ENCODE assay signal across 8 cellular contexts in genomic region chr19:33374406-33374703, GRCh38. TPM values are rescaled to one million over a fixed set of nuclear protein-coding genes. Genes with fewer than 3 reads are reported as not detected.
DNase-seq lines count a peak whose midpoint lies in the region; ATAC-seq, FAIRE-seq and TF ChIP-seq lines count a peak whose summit lies in the region.

No MANE protein-coding gene starts in this region.

- H3K36me3 ChIP-seq in GM23248 (ENCODE audit: low read depth) = peaks cover 4% of the 10 kb centered on the region; the same call in 1 of the 2 replicates
- peaks cover 10% of the 10 kb centered on the region for H3K36me3 ChIP-seq in endodermal cell (ENCODE audit: control insufficient read depth, insufficient read depth, low read length)

- H3K27me3 Mint-ChIP-seq in endodermal cell (ENCODE audit: insufficient read depth) = peaks cover 5% of the 10 kb centered on the region
- H3K27me3 Mint-ChIP-seq in natural killer cell treated with Interleukin-12 subunit alpha and Interleukin-12 subunit beta and Interleukin-15 and Interleukin-18, amount 100 ng/mL, for 72 hours = no peaks in the 10 kb centered on the region

- H3K4me1 Mint-ChIP-seq in endodermal cell = peaks cover 45% of the 10 kb centered on the region
- H3K4me1 Mint-ChIP-seq in natural killer cell treated with Interleukin-12 subunit alpha and Interleukin-12 subunit beta and Interleukin-15 and Interleukin-18, amount 100 ng/mL, for 72 hours (ENCODE audit: low read depth in 2 of 2) = peaks cover 37% of the 10 kb centered on the region in 2 donors

- H3F3A ChIP-seq in GM23248 (ENCODE audit: insufficient read depth) = peaks cover 46% of the 10 kb centered on the region

- H3K4me3 Mint-ChIP-seq in endodermal cell = peak overlapping the region; percentile 79
- peak overlapping the region; percentile 96 for H3K4me3 Mint-ChIP-seq in natural killer cell treated with Interleukin-12 subunit alpha and Interleukin-12 subunit beta and Interleukin-15 and Interleukin-18, amount 100 ng/mL, for 72 hours

- ATAC-seq in A549 (no peak), HG03045 (IDR thresholded peaks at IDR 0.05; ENCODE audit: unreplicated experiment) (no peak)
- ATAC-seq in natural killer cell treated with Interleukin-12 subunit alpha and Interleukin-12 subunit beta and Interleukin-15 and Interleukin-18, amount 100 ng/mL, for 72 hours = no peak

- FAIRE-seq in A549 (lab: Jason Lieb, UNC) = no peak

- peak overlapping the region; percentile 79 for H3K4me2 ChIP-seq in A549
- H3K4me2 ChIP-seq in GM23248 (ENCODE audit: unreplicated experiment) = peak overlapping the region; percentile 92

- H3K9ac ChIP-seq in GM23248 (peak overlapping the region; percentile 99), endodermal cell (ENCODE audit: extremely low read depth, low read length, poor library complexity, severe bottlenecking) (peak overlapping the region; percentile 93)

- H3K27me3 ChIP-seq in GM23248 (replicated peaks; ENCODE audit: insufficient read depth) = no peaks in the 10 kb centered on the region
- H3K27me3 ChIP-seq in endodermal cell (ENCODE audit: control insufficient read depth, insufficient read depth, low read length, poor library complexity, severe bottlenecking) = no peaks in the 10 kb centered on the region

- H3K4me1 ChIP-seq in A549 (peaks cover 37% of the 10 kb centered on the region), GM23248 (ENCODE audit: insufficient read depth) (peaks cover 36% of the 10 kb centered on the region), endodermal cell (ENCODE audit: control insufficient read depth, insufficient read depth, low read length) (peaks cover 9% of the 10 kb centered on the region)

- H3K9me2 ChIP-seq in GM23248 (ENCODE audit: insufficient read depth) = no peaks in the 10 kb centered on the region

- H3K27ac Mint-ChIP-seq in endodermal cell = peak overlapping the region; percentile 60
- H3K27ac Mint-ChIP-seq in natural killer cell treated with Interleukin-12 subunit alpha and Interleukin-12 subunit beta and Interleukin-15 and Interleukin-18, amount 100 ng/mL, for 72 hours = peak overlapping the region; percentile 79 to 89

- peaks cover 39% of the 10 kb centered on the region for H4K20me1 ChIP-seq in GM23248 (ENCODE audit: insufficient read depth)

- TF ChIP-seq CTCF in A549 (IDR thresholded peaks at IDR 0.05) (no peak), endodermal cell (conservative IDR thresholded peaks at IDR 0.05) (peak; percentile 9)

- CTCF ChIA-PET in A549 (lab: Yijun Ruan, JAX) = interaction anchor here (0.6 to 8.0 kb wide), 34 partner anchors 10 to 404 kb away, joined by 3 to 57 read pairs (median 4); partner anchors contain the start of gene CEBPA

- no peak for TF ChIP-seq POLR2A in A549 (IDR thresholded peaks at IDR 0.05; ENCODE audit: low read length)

- H3K27ac ChIP-seq in A549 = peak overlapping the region; percentile 92 to 95
- peak overlapping the region; percentile 97 for H3K27ac ChIP-seq in GM23248
- H3K27ac ChIP-seq in endodermal cell (ENCODE audit: low read depth, low read length) = peak overlapping the region; percentile 3

- H2AFZ ChIP-seq in GM23248 = no peak overlapping the region

- no peak for TF ChIP-seq RAD21 in A549 (conservative IDR thresholded peaks at IDR 0.05 in 1 of 2, IDR thresholded peaks at IDR 0.05 in 1 of 2)

- H3K9me3 ChIP-seq in A549 (no peaks in the 10 kb centered on the region), GM23248 (ENCODE audit: low read depth) (no peaks in the 10 kb centered on the region), endodermal cell (ENCODE audit: control insufficient read depth, low read length) (no peaks in the 10 kb centered on the region)

- WGBS in A549 (ENCODE audit: missing lambda C conversion rate) = 10% methylated on average over 12 of the region's 12 CpGs
- 1 to 3% methylated on average over 12 of the region's 12 CpGs for WGBS in GM23248 (ENCODE audit: low coverage in 1 of 2, low lambda C conversion rate in 2 of 2, missing lambda C conversion rate in 2 of 2), 2 experiments
- WGBS in endodermal cell (ENCODE audit: insufficient coverage in 1 of 2, insufficient read length in 1 of 2), 2 experiments = 0 to 3% methylated on average over 8 to 12 of the region's 12 CpGs

- peak overlapping the region; percentile 65 for H3K4me3 ChIP-seq in A549
- peak overlapping the region; percentile 100 for H3K4me3 ChIP-seq in GM23248
- H3K4me3 ChIP-seq in endodermal cell (ENCODE audit: low read length) = peak overlapping the region; percentile 100

- in situ Hi-C loops in GM23248 (cut with MboI) = no loop called here

- H3K36me3 Mint-ChIP-seq in endodermal cell (ENCODE audit: low read depth) = peaks cover 11% of the 10 kb centered on the region
- peaks cover 16% of the 10 kb centered on the region for H3K36me3 Mint-ChIP-seq in natural killer cell treated with Interleukin-12 subunit alpha and Interleukin-12 subunit beta and Interleukin-15 and Interleukin-18, amount 100 ng/mL, for 72 hours

- peaks cover 53% of the 10 kb centered on the region for H3K79me2 ChIP-seq in GM23248 (ENCODE audit: insufficient read depth)

- POLR2A ChIA-PET in A549 (lab: Yijun Ruan, JAX) = interaction anchor here (0.5 to 6.7 kb wide), 28 partner anchors 8 to 868 kb away, joined by 3 to 160 read pairs (median 6); partner anchors contain the start of gene CEBPA

- DNase-seq in A549 (ENCODE audit: low read depth in 1 of 2, low spot score in 1 of 2) (no peak), GM23248 (peak; percentile 65), SK-N-DZ (ENCODE audit: low spot score) (peak; percentile 22), endodermal cell (no peak), GOT3 (lab: John Stamatoyannopoulos, UW) (no peak), NCI-H446 treated with DMSO at 0.1 percent for 48 hours (lab: John Stamatoyannopoulos, UW) (no peak)
- no peak for DNase-seq in natural killer cell treated with Interleukin-12 subunit alpha and Interleukin-12 subunit beta and Interleukin-15 and Interleukin-18, amount 100 ng/mL, for 72 hours (ENCODE audit: low spot score)

- H3K9me3 Mint-ChIP-seq in endodermal cell = no peaks in the 10 kb centered on the region
- H3K9me3 Mint-ChIP-seq in natural killer cell treated with Interleukin-12 subunit alpha and Interleukin-12 subunit beta and Interleukin-15 and Interleukin-18, amount 100 ng/mL, for 72 hours = no peaks in the 10 kb centered on the region

- TF ChIP-seq EP300 in A549 (IDR thresholded peaks at IDR 0.05) = no peak

TF ChIP-seq in A549, 52 proteins besides CTCF, POLR2A, EP300 and RAD21:
- TF ChIP-seq EHMT2 (IDR thresholded peaks at IDR 0.05; ENCODE audit: low read depth) (no peak), KDM1A (IDR thresholded peaks at IDR 0.05; ENCODE audit: low read depth) (no peak), BCL3 (IDR thresholded peaks at IDR 0.05) (no peak), POLR2AphosphoS2 (conservative IDR thresholded peaks at IDR 0.05; ENCODE audit: low read length) (no peak), PBX3 (IDR thresholded peaks at IDR 0.05) (no peak), ZSCAN20 (CRISPR knock-in tag; IDR thresholded peaks at IDR 0.05) (no peak)

RNA-seq across cellular contexts. Expression of gene CEBPG, which starts 0.8 kb away (rescaled TPM):
- polyA plus RNA-seq in A549 (2011; rRNA removed) = 104 and 138 TPM in 2 replicates
- 25.7 and 27.7 TPM in 2 replicates for polyA plus RNA-seq in A549 (2012; cell fraction: cytosol; rRNA removed)
- polyA plus RNA-seq in A549 (2012; cell fraction: nucleus; rRNA removed) = 11.1 and 12.8 TPM in 2 replicates
- polyA plus RNA-seq in A549 (2017; fragmentation: RNase III; extraction: RNeasy Plus Mini Kit Qiagen cat#74134 plus additional on column Dnase treatment) = 34.0 to 35.7 TPM (median 34.3 TPM) in 3 replicates
- polyA minus RNA-seq in A549 (2011; rRNA and poly(A)+ RNA removed) = 62.1 and 64.8 TPM in 2 replicates
- 33.4 and 36.2 TPM in 2 replicates for total RNA-seq in GM23248 (2014; rRNA removed; shearing (Covaris generic))
- polyA plus RNA-seq in GM23248 (2016; fragmentation: Nextera tagmentation; extraction: Ambion mirVana) = 27.4 and 27.6 TPM in 2 replicates
- 32.5 and 40.2 TPM in 2 replicates for polyA plus RNA-seq in SK-N-DZ (2014; cell fraction: cytosol; rRNA removed)
- 19.9 and 22.5 TPM in 2 replicates for polyA plus RNA-seq in SK-N-DZ (2014; cell fraction: nucleus; rRNA removed)
- total RNA-seq in endodermal cell = 10 to 100 TPM; 31.9 to 33.8 TPM
- 31.9 TPM for polyA plus RNA-seq in endodermal cell (2013, experiment 1 of 2)
- 27.5 TPM for polyA plus RNA-seq in endodermal cell (2013, experiment 2 of 2)
- 10 to 100 TPM; 26.3 to 29.2 TPM for total RNA-seq in natural killer cell treated with Interleukin-12 subunit alpha and Interleukin-12 subunit beta and Interleukin-15 and Interleukin-18, amount 100 ng/mL, for 72 hours

Comparison
In these comparisons a context has a peak if more than half of its experiments do, and no peak if none do; other contexts are left out.
1. DNase-seq: peak in GM23248 (single experiment) and SK-N-DZ (single experiment); none in A549 (0 of 2), endodermal cell (single experiment), natural killer cell treated with Interleukin-12 subunit alpha and Interleukin-12 subunit beta and Interleukin-15 and Interleukin-18, amount 100 ng/mL, for 72 hours (single experiment), GOT3 (single experiment) and NCI-H446 treated with DMSO at 0.1 percent for 48 hours (single experiment).
2. H3K27ac ChIP-seq: peak in every context shown above with its lines; median percentile 97 in GM23248; 94 in A549; 3 in endodermal cell.
3. Peak in every context shown above with its lines, with median percentiles within 50 percentile points of each other: H3K4me3 ChIP-seq.